1 cellular context compared by ENCODE assay signal in the genomic region with DNA sequence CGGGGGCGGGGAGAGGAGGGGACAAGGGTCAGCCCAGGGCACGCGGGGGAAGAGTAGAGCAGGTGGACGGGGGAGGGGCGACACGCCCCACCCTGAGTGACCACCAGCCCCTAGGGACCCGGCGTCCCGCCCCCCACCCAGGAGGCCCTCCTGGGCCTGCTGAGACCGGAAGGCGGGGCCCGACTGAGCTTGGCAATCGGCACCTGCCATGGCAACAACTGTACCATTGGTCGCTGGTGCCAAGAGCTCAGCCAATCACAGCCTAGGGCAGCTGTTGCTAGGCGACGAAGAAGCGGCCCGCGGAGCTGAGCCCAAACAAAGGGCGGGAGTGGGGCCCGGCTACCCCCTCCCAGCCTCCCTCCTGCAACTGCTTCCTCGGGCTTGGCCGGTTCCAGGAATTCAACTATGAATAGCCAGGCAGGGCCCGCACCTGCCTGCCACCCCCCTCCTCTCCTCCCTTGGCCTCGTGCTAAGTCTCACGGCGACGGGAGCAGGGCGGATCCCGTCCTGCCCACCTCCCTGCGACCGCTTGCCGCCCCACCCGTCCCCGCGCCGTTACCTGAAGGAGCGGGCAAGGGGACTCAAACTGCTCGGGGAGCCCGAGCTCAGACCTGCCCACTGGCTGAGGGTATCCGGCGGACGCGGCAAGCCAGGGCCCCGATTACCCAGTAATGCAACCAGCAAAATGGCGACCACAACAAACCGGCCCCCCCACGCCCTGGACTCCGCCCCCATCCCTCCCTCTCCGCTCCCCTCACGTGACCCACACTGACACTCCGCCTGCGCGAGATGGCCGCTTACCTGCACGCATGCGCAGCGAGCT.
TF ChIP-seq lines count a peak whose summit lies in the region.

A gene (minus strand): TSS at position 699 of the 823 bp plus-strand sequence. CDS start 2,295 bp downstream, outside the sequence.

TF ChIP-seq in K562, 482 proteins besides CTCF, POLR2A, EP300 and RAD21 (continued from another document and continues in another):
- TF ChIP-seq, protein P1, sequence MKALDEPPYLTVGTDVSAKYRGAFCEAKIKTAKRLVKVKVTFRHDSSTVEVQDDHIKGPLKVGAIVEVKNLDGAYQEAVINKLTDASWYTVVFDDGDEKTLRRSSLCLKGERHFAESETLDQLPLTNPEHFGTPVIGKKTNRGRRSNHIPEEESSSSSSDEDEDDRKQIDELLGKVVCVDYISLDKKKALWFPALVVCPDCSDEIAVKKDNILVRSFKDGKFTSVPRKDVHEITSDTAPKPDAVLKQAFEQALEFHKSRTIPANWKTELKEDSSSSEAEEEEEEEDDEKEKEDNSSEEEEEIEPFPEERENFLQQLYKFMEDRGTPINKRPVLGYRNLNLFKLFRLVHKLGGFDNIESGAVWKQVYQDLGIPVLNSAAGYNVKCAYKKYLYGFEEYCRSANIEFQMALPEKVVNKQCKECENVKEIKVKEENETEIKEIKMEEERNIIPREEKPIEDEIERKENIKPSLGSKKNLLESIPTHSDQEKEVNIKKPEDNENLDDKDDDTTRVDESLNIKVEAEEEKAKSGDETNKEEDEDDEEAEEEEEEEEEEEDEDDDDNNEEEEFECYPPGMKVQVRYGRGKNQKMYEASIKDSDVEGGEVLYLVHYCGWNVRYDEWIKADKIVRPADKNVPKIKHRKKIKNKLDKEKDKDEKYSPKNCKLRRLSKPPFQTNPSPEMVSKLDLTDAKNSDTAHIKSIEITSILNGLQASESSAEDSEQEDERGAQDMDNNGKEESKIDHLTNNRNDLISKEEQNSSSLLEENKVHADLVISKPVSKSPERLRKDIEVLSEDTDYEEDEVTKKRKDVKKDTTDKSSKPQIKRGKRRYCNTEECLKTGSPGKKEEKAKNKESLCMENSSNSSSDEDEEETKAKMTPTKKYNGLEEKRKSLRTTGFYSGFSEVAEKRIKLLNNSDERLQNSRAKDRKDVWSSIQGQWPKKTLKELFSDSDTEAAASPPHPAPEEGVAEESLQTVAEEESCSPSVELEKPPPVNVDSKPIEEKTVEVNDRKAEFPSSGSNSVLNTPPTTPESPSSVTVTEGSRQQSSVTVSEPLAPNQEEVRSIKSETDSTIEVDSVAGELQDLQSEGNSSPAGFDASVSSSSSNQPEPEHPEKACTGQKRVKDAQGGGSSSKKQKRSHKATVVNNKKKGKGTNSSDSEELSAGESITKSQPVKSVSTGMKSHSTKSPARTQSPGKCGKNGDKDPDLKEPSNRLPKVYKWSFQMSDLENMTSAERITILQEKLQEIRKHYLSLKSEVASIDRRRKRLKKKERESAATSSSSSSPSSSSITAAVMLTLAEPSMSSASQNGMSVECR (CRISPR knock-in tag; IDR thresholded peaks at IDR 0.05): peak; percentile 59; the same call in 1 of the 2 replicates
- TF ChIP-seq SP2 (IDR thresholded peaks at IDR 0.05; ENCODE audit: extremely low read depth, low read depth, low read length, poor library complexity, severe bottlenecking): peak; percentile 27
- TF ChIP-seq, protein P2, sequence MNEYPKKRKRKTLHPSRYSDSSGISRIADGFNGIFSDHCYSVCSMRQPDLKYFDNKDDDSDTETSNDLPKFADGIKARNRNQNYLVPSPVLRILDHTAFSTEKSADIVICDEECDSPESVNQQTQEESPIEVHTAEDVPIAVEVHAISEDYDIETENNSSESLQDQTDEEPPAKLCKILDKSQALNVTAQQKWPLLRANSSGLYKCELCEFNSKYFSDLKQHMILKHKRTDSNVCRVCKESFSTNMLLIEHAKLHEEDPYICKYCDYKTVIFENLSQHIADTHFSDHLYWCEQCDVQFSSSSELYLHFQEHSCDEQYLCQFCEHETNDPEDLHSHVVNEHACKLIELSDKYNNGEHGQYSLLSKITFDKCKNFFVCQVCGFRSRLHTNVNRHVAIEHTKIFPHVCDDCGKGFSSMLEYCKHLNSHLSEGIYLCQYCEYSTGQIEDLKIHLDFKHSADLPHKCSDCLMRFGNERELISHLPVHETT (CRISPR knock-in tag; conservative IDR thresholded peaks at IDR 0.05 in 1 of 2, IDR thresholded peaks at IDR 0.05 in 1 of 2): peak in 1 of 2 experiments; percentile 3; a peak in 1 of 4 replicates
- TF ChIP-seq ZNF830 (CRISPR knock-in tag; IDR thresholded peaks at IDR 0.05): 0 out of 2 replicates have a peak, but pooled peaks have one; percentile 28
- no peak for TF ChIP-seq HDAC6 (IDR thresholded peaks at IDR 0.05; ENCODE audit: low read depth, low read length)
- TF ChIP-seq, protein P3, sequence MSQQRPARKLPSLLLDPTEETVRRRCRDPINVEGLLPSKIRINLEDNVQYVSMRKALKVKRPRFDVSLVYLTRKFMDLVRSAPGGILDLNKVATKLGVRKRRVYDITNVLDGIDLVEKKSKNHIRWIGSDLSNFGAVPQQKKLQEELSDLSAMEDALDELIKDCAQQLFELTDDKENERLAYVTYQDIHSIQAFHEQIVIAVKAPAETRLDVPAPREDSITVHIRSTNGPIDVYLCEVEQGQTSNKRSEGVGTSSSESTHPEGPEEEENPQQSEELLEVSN (IDR thresholded peaks at IDR 0.05; ENCODE audit: borderline replicate concordance in 1 of 2, extremely low read depth in 1 of 2, insufficient read depth in 1 of 2, insufficient read length in 1 of 2, low read depth in 1 of 2, low read length in 1 of 2, poor library complexity in 1 of 2, severe bottlenecking in 1 of 2): peak; percentile 54 to 77
- TF ChIP-seq, protein P4, sequence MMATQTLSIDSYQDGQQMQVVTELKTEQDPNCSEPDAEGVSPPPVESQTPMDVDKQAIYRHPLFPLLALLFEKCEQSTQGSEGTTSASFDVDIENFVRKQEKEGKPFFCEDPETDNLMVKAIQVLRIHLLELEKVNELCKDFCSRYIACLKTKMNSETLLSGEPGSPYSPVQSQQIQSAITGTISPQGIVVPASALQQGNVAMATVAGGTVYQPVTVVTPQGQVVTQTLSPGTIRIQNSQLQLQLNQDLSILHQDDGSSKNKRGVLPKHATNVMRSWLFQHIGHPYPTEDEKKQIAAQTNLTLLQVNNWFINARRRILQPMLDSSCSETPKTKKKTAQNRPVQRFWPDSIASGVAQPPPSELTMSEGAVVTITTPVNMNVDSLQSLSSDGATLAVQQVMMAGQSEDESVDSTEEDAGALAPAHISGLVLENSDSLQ (IDR thresholded peaks at IDR 0.05): peak; percentile 40; the same call in 1 of the 2 replicates
- TF ChIP-seq YY1 (IDR thresholded peaks at IDR 0.05; ENCODE audit: borderline replicate concordance in 1 of 3, control insufficient read depth in 1 of 3, extremely low read depth in 1 of 3, insufficient read depth in 3 of 3, insufficient read length in 1 of 3, insufficient replicate concordance in 2 of 3, low read depth in 1 of 3, low read length in 2 of 3): peak; percentile 54 to 95 (median 92)
- no peak for TF ChIP-seq SETDB1 (IDR thresholded peaks at IDR 0.05; ENCODE audit: low read length)
- TF ChIP-seq, protein P5, sequence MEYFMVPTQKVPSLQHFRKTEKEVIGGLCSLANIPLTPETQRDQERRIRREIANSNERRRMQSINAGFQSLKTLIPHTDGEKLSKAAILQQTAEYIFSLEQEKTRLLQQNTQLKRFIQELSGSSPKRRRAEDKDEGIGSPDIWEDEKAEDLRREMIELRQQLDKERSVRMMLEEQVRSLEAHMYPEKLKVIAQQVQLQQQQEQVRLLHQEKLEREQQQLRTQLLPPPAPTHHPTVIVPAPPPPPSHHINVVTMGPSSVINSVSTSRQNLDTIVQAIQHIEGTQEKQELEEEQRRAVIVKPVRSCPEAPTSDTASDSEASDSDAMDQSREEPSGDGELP (CRISPR knock-in tag; IDR thresholded peaks at IDR 0.05; ENCODE audit: borderline replicate concordance): peak; percentile 41; the same call in 1 of the 2 replicates
- TF ChIP-seq ZKSCAN3 (CRISPR knock-in tag; IDR thresholded peaks at IDR 0.05): no peak
- peak; percentile 96 for TF ChIP-seq RFX5 (IDR thresholded peaks at IDR 0.05; ENCODE audit: low read depth, low read length)
- TF ChIP-seq KLF6 (CRISPR knock-in tag; IDR thresholded peaks at IDR 0.05; ENCODE audit: borderline replicate concordance): peak; percentile 57
- TF ChIP-seq C11orf30 (IDR thresholded peaks at IDR 0.05; ENCODE audit: low read depth): peak; percentile 73
- peak; percentile 67 for TF ChIP-seq NFRKB (IDR thresholded peaks at IDR 0.05; ENCODE audit: low read depth)
- peak; percentile 70 for TF ChIP-seq MBD2 (IDR thresholded peaks at IDR 0.05; ENCODE audit: borderline replicate concordance, low read depth)
- peak; percentile 99 for TF ChIP-seq RFX1 (IDR thresholded peaks at IDR 0.05)
- TF ChIP-seq, protein P6, sequence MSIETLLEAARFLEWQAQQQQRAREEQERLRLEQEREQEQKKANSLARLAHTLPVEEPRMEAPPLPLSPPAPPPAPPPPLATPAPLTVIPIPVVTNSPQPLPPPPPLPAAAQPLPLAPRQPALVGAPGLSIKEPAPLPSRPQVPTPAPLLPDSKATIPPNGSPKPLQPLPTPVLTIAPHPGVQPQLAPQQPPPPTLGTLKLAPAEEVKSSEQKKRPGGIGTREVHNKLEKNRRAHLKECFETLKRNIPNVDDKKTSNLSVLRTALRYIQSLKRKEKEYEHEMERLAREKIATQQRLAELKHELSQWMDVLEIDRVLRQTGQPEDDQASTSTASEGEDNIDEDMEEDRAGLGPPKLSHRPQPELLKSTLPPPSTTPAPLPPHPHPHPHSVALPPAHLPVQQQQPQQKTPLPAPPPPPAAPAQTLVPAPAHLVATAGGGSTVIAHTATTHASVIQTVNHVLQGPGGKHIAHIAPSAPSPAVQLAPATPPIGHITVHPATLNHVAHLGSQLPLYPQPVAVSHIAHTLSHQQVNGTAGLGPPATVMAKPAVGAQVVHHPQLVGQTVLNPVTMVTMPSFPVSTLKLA (conservative IDR thresholded peaks at IDR 0.05): peak; percentile 93 to 96
- peak; percentile 67; the same call in 1 of the 2 replicates for TF ChIP-seq SIN3B (IDR thresholded peaks at IDR 0.05; ENCODE audit: low read depth)
- TF ChIP-seq ZNF253 (CRISPR knock-in tag; conservative IDR thresholded peaks at IDR 0.05): no peak
- TF ChIP-seq SAP30 (IDR thresholded peaks at IDR 0.05; ENCODE audit: borderline replicate concordance, insufficient read depth, low read depth, low read length, poor library complexity, severe bottlenecking): peak; percentile 93
- 0 out of 2 replicates have a peak, but pooled peaks have one; percentile 19 for TF ChIP-seq MTA1 (IDR thresholded peaks at IDR 0.05; ENCODE audit: borderline replicate concordance)
- peak; percentile 63; the same call in 1 of the 2 replicates for TF ChIP-seq GABPB1 (CRISPR knock-in tag; IDR thresholded peaks at IDR 0.05)
- peak; percentile 52; the same call in 1 of the 2 replicates for TF ChIP-seq CTBP1 (IDR thresholded peaks at IDR 0.05; ENCODE audit: borderline replicate concordance)
- peak; percentile 30; the same call in 1 of the 2 replicates for TF ChIP-seq ZEB2 (IDR thresholded peaks at IDR 0.05)
- TF ChIP-seq TARDBP (IDR thresholded peaks at IDR 0.05): peak; percentile 79; the same call in 1 of the 2 replicates
- TF ChIP-seq ATF1 (CRISPR knock-in tag; IDR thresholded peaks at IDR 0.05): no peak
- TF ChIP-seq ATF1 (tag; IDR thresholded peaks at IDR 0.05): peak; percentile 69
- peak; percentile 67; the same call in 1 of the 2 replicates for TF ChIP-seq ATF7 (IDR thresholded peaks at IDR 0.05)
- TF ChIP-seq, protein P7, sequence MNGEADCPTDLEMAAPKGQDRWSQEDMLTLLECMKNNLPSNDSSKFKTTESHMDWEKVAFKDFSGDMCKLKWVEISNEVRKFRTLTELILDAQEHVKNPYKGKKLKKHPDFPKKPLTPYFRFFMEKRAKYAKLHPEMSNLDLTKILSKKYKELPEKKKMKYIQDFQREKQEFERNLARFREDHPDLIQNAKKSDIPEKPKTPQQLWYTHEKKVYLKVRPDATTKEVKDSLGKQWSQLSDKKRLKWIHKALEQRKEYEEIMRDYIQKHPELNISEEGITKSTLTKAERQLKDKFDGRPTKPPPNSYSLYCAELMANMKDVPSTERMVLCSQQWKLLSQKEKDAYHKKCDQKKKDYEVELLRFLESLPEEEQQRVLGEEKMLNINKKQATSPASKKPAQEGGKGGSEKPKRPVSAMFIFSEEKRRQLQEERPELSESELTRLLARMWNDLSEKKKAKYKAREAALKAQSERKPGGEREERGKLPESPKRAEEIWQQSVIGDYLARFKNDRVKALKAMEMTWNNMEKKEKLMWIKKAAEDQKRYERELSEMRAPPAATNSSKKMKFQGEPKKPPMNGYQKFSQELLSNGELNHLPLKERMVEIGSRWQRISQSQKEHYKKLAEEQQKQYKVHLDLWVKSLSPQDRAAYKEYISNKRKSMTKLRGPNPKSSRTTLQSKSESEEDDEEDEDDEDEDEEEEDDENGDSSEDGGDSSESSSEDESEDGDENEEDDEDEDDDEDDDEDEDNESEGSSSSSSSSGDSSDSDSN (IDR thresholded peaks at IDR 0.05; ENCODE audit: borderline replicate concordance in 1 of 2, low read depth in 2 of 2, low read length in 2 of 2): no peak
- TF ChIP-seq SRSF9 (IDR thresholded peaks at IDR 0.05; ENCODE audit: borderline replicate concordance, low read depth, low read length): no peak
- peak; percentile 79 for TF ChIP-seq RNF2 (IDR thresholded peaks at IDR 0.05)
- 0 out of 4 replicates have a peak, but pooled peaks of 1 of the 2 experiments have one; percentile 17 for TF ChIP-seq KDM1A (IDR thresholded peaks at IDR 0.05)
- 0 out of 2 replicates have a peak, but pooled peaks have one; percentile 10 for TF ChIP-seq ELF1 (tag; IDR thresholded peaks at IDR 0.05)
- TF ChIP-seq BHLHE40 (IDR thresholded peaks at IDR 0.05; ENCODE audit: low read length): peak; percentile 98
- TF ChIP-seq L3MBTL2 (IDR thresholded peaks at IDR 0.05): peak; percentile 96
- TF ChIP-seq, protein P8, sequence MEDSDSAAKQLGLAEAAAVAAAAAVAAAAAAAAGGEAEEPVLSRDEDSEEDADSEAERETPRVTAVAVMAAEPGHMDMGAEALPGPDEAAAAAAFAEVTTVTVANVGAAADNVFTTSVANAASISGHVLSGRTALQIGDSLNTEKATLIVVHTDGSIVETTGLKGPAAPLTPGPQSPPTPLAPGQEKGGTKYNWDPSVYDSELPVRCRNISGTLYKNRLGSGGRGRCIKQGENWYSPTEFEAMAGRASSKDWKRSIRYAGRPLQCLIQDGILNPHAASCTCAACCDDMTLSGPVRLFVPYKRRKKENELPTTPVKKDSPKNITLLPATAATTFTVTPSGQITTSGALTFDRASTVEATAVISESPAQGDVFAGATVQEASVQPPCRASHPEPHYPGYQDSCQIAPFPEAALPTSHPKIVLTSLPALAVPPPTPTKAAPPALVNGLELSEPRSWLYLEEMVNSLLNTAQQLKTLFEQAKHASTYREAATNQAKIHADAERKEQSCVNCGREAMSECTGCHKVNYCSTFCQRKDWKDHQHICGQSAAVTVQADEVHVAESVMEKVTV (CRISPR knock-in tag; IDR thresholded peaks at IDR 0.05): no peak
- peak; percentile 93 for TF ChIP-seq MYC (IDR thresholded peaks at IDR 0.05; ENCODE audit: low read depth, low read length)
- TF ChIP-seq MYC (CRISPR knock-in tag; IDR thresholded peaks at IDR 0.05; ENCODE audit: borderline replicate concordance, low read depth): peak; percentile 87; the same call in 1 of the 2 replicates
